ENCODE assay signal across 33 cellular contexts in genomic region chr3:31851278-31851677, GRCh38.
"Had no signal": no experiment of that assay in that cellular context is flagged by ENCODE, and none has a peak within 500 bp of the region (broad histone marks: within the 10 kb centered on the region; RNA-seq: fewer than 3 reads in every experiment).

No MANE protein-coding gene starts in this region.

- H3K9me3 ChIP-seq: ascending aorta, heart left ventricle, neutrophil, ovary, prostate gland, sigmoid colon, stomach, thyroid gland, upper lobe of right lung had no signal

- H3K4me3 ChIP-seq: ascending aorta, cardiac muscle cell, heart left ventricle, ovary, prostate gland, sigmoid colon, stomach, thyroid gland, upper lobe of right lung had no signal

- H3K36me3 ChIP-seq: ascending aorta, cardiac muscle cell, heart left ventricle, neutrophil, ovary, prostate gland, sigmoid colon, stomach, thyroid gland, upper lobe of right lung, WERI-Rb-1 had no signal

- DNase-seq: activated CD4-positive, alpha-beta T cell treated with anti-CD3 and anti-CD28 coated beads for 1 hour; activated CD4-positive, alpha-beta T cell treated with anti-CD3 and anti-CD28 coated beads, Interleukin-2, amount 50 U/mL, for 1 hour; activated CD8-positive, alpha-beta T cell treated with anti-CD3 and anti-CD28 coated beads for 36 hours; activated naive CD4-positive, alpha-beta T cell treated with anti-CD3 and anti-CD28 coated beads for 36 hours; activated naive CD8-positive, alpha-beta T cell treated with anti-CD3 and anti-CD28 coated beads, Interleukin-2, amount 10 ng/mL, durations not matched to agents 7 days and 5 days; activated T-cell treated with anti-CD3 and anti-CD28 coated beads, Interleukin-2, amount 50 U/mL, for 48 hours; cerebellar nuclear complex; cortex of kidney; foreskin fibroblast; heart left ventricle; hypothalamus; immature natural killer cell; midbrain; ovary; retina; sigmoid colon; small intestine; stimulated activated CD4-positive, alpha-beta T cell treated with anti-CD3 and anti-CD28 coated beads, Interleukin-4, amount 100 ng/mL, for 24 hours; stomach; SW 1271; T-helper 9 cell; thyroid gland; upper lobe of right lung; WERI-Rb-1 had no signal

- H3K36me3 Mint-ChIP-seq: activated naive CD8-positive, alpha-beta T cell treated with anti-CD3 and anti-CD28 coated beads, Interleukin-2, amount 10 ng/mL, durations not matched to agents 7 days and 5 days; brain; immature natural killer cell; natural killer cell treated with Interleukin-12 subunit alpha and Interleukin-12 subunit beta and Interleukin-15 and Interleukin-18, amount 100 ng/mL, for 72 hours; stimulated activated effector memory CD8-positive, alpha-beta T cell treated with anti-CD3 and anti-CD28 coated beads, Interleukin-12 subunit alpha, Interleukin-12 subunit beta, amount 100 ng/mL, for 72 hours had no signal

- H3K4me1 ChIP-seq: ascending aorta, prostate gland, sigmoid colon, stomach, thyroid gland had no signal

- H3K4me1 Mint-ChIP-seq: immature natural killer cell; stimulated activated effector memory CD8-positive, alpha-beta T cell treated with anti-CD3 and anti-CD28 coated beads, Interleukin-12 subunit alpha, Interleukin-12 subunit beta, amount 100 ng/mL, for 72 hours had no signal

- H3K4me3 Mint-ChIP-seq: activated CD8-positive, alpha-beta T cell treated with anti-CD3 and anti-CD28 coated beads for 36 hours; activated naive CD4-positive, alpha-beta T cell treated with anti-CD3 and anti-CD28 coated beads for 36 hours; activated naive CD8-positive, alpha-beta T cell treated with anti-CD3 and anti-CD28 coated beads, Interleukin-2, amount 10 ng/mL, durations not matched to agents 7 days and 5 days; brain; immature natural killer cell; natural killer cell treated with Interleukin-12 subunit alpha and Interleukin-12 subunit beta and Interleukin-15 and Interleukin-18, amount 100 ng/mL, for 72 hours; stimulated activated effector memory CD8-positive, alpha-beta T cell treated with anti-CD3 and anti-CD28 coated beads, Interleukin-12 subunit alpha, Interleukin-12 subunit beta, amount 100 ng/mL, for 72 hours; T-helper 1 cell treated with Interleukin-12 subunit alpha and Interleukin-12 subunit beta and Interleukin-4 antibody, amounts not matched to agents 30 μg/mL and 1 μg/mL, for 36 hours had no signal

- H3K27me3 Mint-ChIP-seq: activated naive CD8-positive, alpha-beta T cell treated with anti-CD3 and anti-CD28 coated beads, Interleukin-2, amount 10 ng/mL, durations not matched to agents 7 days and 5 days had no signal

- ATAC-seq: activated CD8-positive, alpha-beta T cell treated with anti-CD3 and anti-CD28 coated beads for 36 hours; stimulated activated effector memory CD8-positive, alpha-beta T cell treated with anti-CD3 and anti-CD28 coated beads, Interleukin-12 subunit alpha, Interleukin-12 subunit beta, amount 100 ng/mL, for 72 hours; upper lobe of right lung had no signal

- H3K9me3 Mint-ChIP-seq: activated CD8-positive, alpha-beta T cell treated with anti-CD3 and anti-CD28 coated beads for 36 hours; activated naive CD4-positive, alpha-beta T cell treated with anti-CD3 and anti-CD28 coated beads for 36 hours; activated naive CD8-positive, alpha-beta T cell treated with anti-CD3 and anti-CD28 coated beads, Interleukin-2, amount 10 ng/mL, durations not matched to agents 7 days and 5 days; activated T-helper 2 cell treated with anti-CD3 and anti-CD28 coated beads, Interferon-gamma antibody, Interleukin-2, Interleukin-4, amounts not matched to agents 10 μg/mL and 5 μg/mL and 100 μg/mL, durations not matched to agents 14 hours and 24 hours and 36 hours; brain; immature natural killer cell; natural killer cell treated with Interleukin-12 subunit alpha and Interleukin-12 subunit beta and Interleukin-15 and Interleukin-18, amount 100 ng/mL, for 72 hours; stimulated activated effector memory CD8-positive, alpha-beta T cell treated with anti-CD3 and anti-CD28 coated beads, Interleukin-12 subunit alpha, Interleukin-12 subunit beta, amount 100 ng/mL, for 72 hours; T-helper 1 cell treated with Interleukin-12 subunit alpha and Interleukin-12 subunit beta and Interleukin-4 antibody, amounts not matched to agents 30 μg/mL and 1 μg/mL, for 36 hours had no signal

- H3K27ac ChIP-seq: ascending aorta, cardiac muscle cell, heart left ventricle, neutrophil, ovary, prostate gland, sigmoid colon, stomach, thyroid gland, upper lobe of right lung, WERI-Rb-1 had no signal

- H3K27ac Mint-ChIP-seq: activated CD8-positive, alpha-beta T cell treated with anti-CD3 and anti-CD28 coated beads for 36 hours; activated naive CD4-positive, alpha-beta T cell treated with anti-CD3 and anti-CD28 coated beads for 36 hours; activated naive CD8-positive, alpha-beta T cell treated with anti-CD3 and anti-CD28 coated beads, Interleukin-2, amount 10 ng/mL, durations not matched to agents 7 days and 5 days; activated T-helper 2 cell treated with anti-CD3 and anti-CD28 coated beads, Interferon-gamma antibody, Interleukin-2, Interleukin-4, amounts not matched to agents 10 μg/mL and 5 μg/mL and 100 μg/mL, durations not matched to agents 14 hours and 24 hours and 36 hours; brain; immature natural killer cell; natural killer cell treated with Interleukin-12 subunit alpha and Interleukin-12 subunit beta and Interleukin-15 and Interleukin-18, amount 100 ng/mL, for 72 hours; stimulated activated effector memory CD8-positive, alpha-beta T cell treated with anti-CD3 and anti-CD28 coated beads, Interleukin-12 subunit alpha, Interleukin-12 subunit beta, amount 100 ng/mL, for 72 hours; T-helper 1 cell treated with Interleukin-12 subunit alpha and Interleukin-12 subunit beta and Interleukin-4 antibody, amounts not matched to agents 30 μg/mL and 1 μg/mL, for 36 hours had no signal

- H3K27me3 ChIP-seq: ascending aorta, cardiac muscle cell, heart left ventricle, neutrophil, ovary, sigmoid colon, stomach, thyroid gland, upper lobe of right lung had no signal
